In the genomic region with DNA sequence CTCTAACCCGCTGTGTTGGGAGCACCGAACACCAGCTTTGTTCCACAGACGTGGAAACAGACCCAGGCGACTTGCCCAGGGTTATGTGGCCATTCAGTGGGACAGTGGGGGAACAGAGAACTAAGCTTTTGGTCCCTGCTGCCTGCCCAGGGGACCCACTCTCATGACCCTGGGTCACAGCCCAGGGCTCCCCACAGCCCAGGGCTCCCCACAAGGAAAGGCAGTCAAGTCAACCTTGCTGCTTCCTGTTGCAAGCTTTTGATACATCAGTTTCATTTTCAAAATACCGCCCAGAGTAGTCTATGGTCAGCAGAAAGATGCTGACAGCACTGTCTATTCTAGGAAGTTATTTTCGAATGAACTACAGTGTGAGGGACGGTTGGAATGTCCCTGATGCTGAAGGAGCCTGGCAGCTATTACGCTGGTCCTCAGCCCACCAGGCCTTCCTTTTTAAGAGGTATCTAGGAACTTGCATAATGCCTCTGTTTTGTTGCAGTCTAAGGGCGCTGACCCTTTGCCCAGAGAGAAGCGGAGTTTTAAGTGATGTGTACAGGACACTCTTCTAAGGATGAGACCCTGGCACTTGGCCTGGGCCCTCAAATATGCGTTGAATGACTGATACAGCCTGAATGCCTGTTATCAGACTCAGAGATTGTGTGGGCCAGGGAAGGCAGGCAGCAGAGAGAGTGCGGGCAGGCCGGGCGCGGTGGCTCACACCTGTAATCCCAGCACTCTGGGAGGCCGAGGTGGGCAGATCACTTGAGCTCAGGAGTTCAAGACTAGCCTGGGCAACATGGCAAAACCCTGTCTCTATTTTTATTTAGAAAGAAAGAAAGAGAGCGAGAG, we compare ENCODE assay signal across 8 cellular contexts. TPM values are rescaled to one million over a fixed set of nuclear protein-coding genes. Genes with fewer than 3 reads are reported as not detected.
DNase-seq lines count a peak whose midpoint lies in the region; ATAC-seq, FAIRE-seq and TF ChIP-seq lines count a peak whose summit lies in the region.

No MANE protein-coding gene starts in this region.

- H4K20me1 ChIP-seq in H9 (ENCODE audit: control insufficient read depth, insufficient read depth, insufficient read length) (no peaks in the 10 kb centered on the region), SK-N-SH (ENCODE audit: insufficient read depth) (no peaks in the 10 kb centered on the region)

- H3K56ac ChIP-seq in H9 (ENCODE audit: insufficient read length, low read depth, low read length), result no peak overlapping the region

- no peaks in the 10 kb centered on the region for H3K27me3 ChIP-seq in CD4-positive, CD25-positive, alpha-beta regulatory T cell (ENCODE audit: control insufficient read depth, insufficient read depth, low read length)
- no peaks in the 10 kb centered on the region; the same call in 1 of the 2 replicates for H3K27me3 ChIP-seq in H9 (ENCODE audit: insufficient read depth, low read length)
- no peaks in the 10 kb centered on the region for H3K27me3 ChIP-seq in SK-N-SH (ENCODE audit: insufficient read depth)
- H3K27me3 ChIP-seq in ovary, result no peaks in the 10 kb centered on the region

- no peak overlapping the region for H2BK5ac ChIP-seq in H9 (ENCODE audit: insufficient read length, low read length)

- no peak overlapping the region for H4K8ac ChIP-seq in H9 (replicated peaks; ENCODE audit: insufficient read length, low read depth, low read length)

- no peak overlapping the region for H3K14ac ChIP-seq in H9 (ENCODE audit: insufficient read depth, low read length)

- intact Hi-C loops in ovary (cut with DNase I), result no loop called here

- H3K4ac ChIP-seq in H9 (ENCODE audit: low read depth, low read length), result no peak overlapping the region

- H4K91ac ChIP-seq in H9 (ENCODE audit: insufficient read length, low read depth, low read length), result no peak overlapping the region

- H3K27ac Mint-ChIP-seq in CD4-positive, CD25-positive, alpha-beta regulatory T cell, result peak overlapping the region; percentile 86 to 97 (median 92)
- no peak overlapping the region for H3K27ac Mint-ChIP-seq in H9

- no peak for TF ChIP-seq CTCF in H9 (conservative IDR thresholded peaks at IDR 0.05)
- no peak for TF ChIP-seq CTCF in SK-N-SH (IDR thresholded peaks at IDR 0.05)
- TF ChIP-seq CTCF in epithelial cell of proximal tubule (conservative IDR thresholded peaks at IDR 0.05; ENCODE audit: low read depth, low read length), result no peak
- TF ChIP-seq CTCF in ovary (IDR thresholded peaks at IDR 0.05), result no peak

- POLR2A ChIA-PET in SK-N-SH (lab: Yijun Ruan, JAX), result no interaction called here

- peak overlapping the region; percentile 87 for H3K4me3 ChIP-seq in CD4-positive, CD25-positive, alpha-beta regulatory T cell (ENCODE audit: low read depth, low read length)
- H3K4me3 ChIP-seq in SK-N-SH (ENCODE audit: low read depth in 2 of 2, low read length in 1 of 2), result peak overlapping the region; percentile 39 to 59; a peak in 3 of 4 replicates
- peak overlapping the region; percentile 22 for H3K4me3 ChIP-seq in epithelial cell of proximal tubule (ENCODE audit: low read depth, low read length)
- H3K4me3 ChIP-seq in ovary, result peak overlapping the region; percentile 37

- H3K27ac ChIP-seq in CD4-positive, CD25-positive, alpha-beta regulatory T cell (ENCODE audit: insufficient read depth, low read length, poor library complexity, severe bottlenecking), result peak overlapping the region; percentile 77
- no peak overlapping the region for H3K27ac ChIP-seq in H9 (ENCODE audit: insufficient read length, low read depth, low read length)
- peak overlapping the region in 1 of 2 experiments; percentile 54; a peak in 1 of 4 replicates for H3K27ac ChIP-seq in SK-N-SH (ENCODE audit: low read depth in 2 of 2, low read length in 1 of 2)
- peak overlapping the region; percentile 36 to 43 for H3K27ac ChIP-seq in ovary

- no peak for FAIRE-seq in frontal cortex (lab: Jason Lieb, UNC)

- no peaks in the 10 kb centered on the region for H3K79me2 ChIP-seq in H9 (ENCODE audit: insufficient read depth, low read length)
- no peaks in the 10 kb centered on the region for H3K79me2 ChIP-seq in SK-N-SH (ENCODE audit: insufficient read depth)

- peaks cover 4 to 24% (median 12%) of the 10 kb centered on the region in 4 donors for H3K4me1 Mint-ChIP-seq in CD4-positive, CD25-positive, alpha-beta regulatory T cell
- peaks cover 2 to 7% of the 10 kb centered on the region in 2 experiments; a peak in 2 of 4 replicates for H3K4me1 Mint-ChIP-seq in H9

- no peak overlapping the region for H3K4me2 ChIP-seq in H9 (ENCODE audit: insufficient read depth, insufficient read length, low read length)
- H3K4me2 ChIP-seq in SK-N-SH, result peak overlapping the region; percentile 84

- H3K36me3 Mint-ChIP-seq in CD4-positive, CD25-positive, alpha-beta regulatory T cell, result peaks cover 4% of the 10 kb centered on the region
- peaks cover 4 to 8% (median 7%) of the 10 kb centered on the region in 3 experiments for H3K36me3 Mint-ChIP-seq in H9 (ENCODE audit: insufficient read depth in 1 of 3, low read depth in 3 of 3)

- WGBS in H9 (ENCODE audit: extremely low coverage, insufficient read length, low lambda C conversion rate), result no CpG with 5 or more reads among the region's 17 CpGs
- WGBS in SK-N-SH (ENCODE audit: low lambda C conversion rate), result 93% methylated on average over 17 of the region's 17 CpGs
- WGBS in ovary, 3 donors, result 80 to 84% (median 82%) methylated on average over 17 of the region's 17 CpGs

- H3K9me3 Mint-ChIP-seq in CD4-positive, CD25-positive, alpha-beta regulatory T cell, result peaks cover 0 to 5% (median 1%) of the 10 kb centered on the region in 7 donors
- peaks cover 11 to 26% of the 10 kb centered on the region in 2 experiments for H3K9me3 Mint-ChIP-seq in H9

- H2BK15ac ChIP-seq in H9 (ENCODE audit: low read depth, low read length), result no peak overlapping the region

- CTCF ChIA-PET in SK-N-SH (lab: Yijun Ruan, JAX), result no interaction called here

- no peak overlapping the region for H4K5ac ChIP-seq in H9 (ENCODE audit: insufficient read length, low read depth, low read length)

- H3K4me1 ChIP-seq in CD4-positive, CD25-positive, alpha-beta regulatory T cell (ENCODE audit: control insufficient read depth, insufficient read depth, low read length, poor library complexity, severe bottlenecking), result peaks cover 19% of the 10 kb centered on the region
- H3K4me1 ChIP-seq in H9 (ENCODE audit: insufficient read depth, low read length) (no peaks in the 10 kb centered on the region; the same call in 1 of the 2 replicates), SK-N-SH (ENCODE audit: control insufficient read depth in 1 of 2, insufficient read depth in 2 of 2, low read depth in 1 of 2, low read length in 1 of 2) (peaks cover 0 to 9% of the 10 kb centered on the region in 2 experiments; a peak in 1 of 4 replicates), ovary (ENCODE audit: insufficient read depth) (peaks cover 5% of the 10 kb centered on the region)

- no peak overlapping the region for H2BK20ac ChIP-seq in H9 (ENCODE audit: low read depth, low read length, poor library complexity, severe bottlenecking)

- ATAC-seq in CD4-positive, CD25-positive, alpha-beta regulatory T cell (ENCODE audit: low read depth in 2 of 2), result peak; percentile 26 to 43
- no peak for ATAC-seq in GM21381 (IDR thresholded peaks at IDR 0.05; ENCODE audit: unreplicated experiment)

- H2AFZ ChIP-seq in H9 (ENCODE audit: low read length) (peak overlapping the region; percentile 1), SK-N-SH (ENCODE audit: low read depth) (peak overlapping the region; percentile 96)

- TF ChIP-seq EP300 in SK-N-SH (IDR thresholded peaks at IDR 0.05; ENCODE audit: borderline replicate concordance in 1 of 2, low read depth in 1 of 2, low read length in 1 of 2), result no peak
- TF ChIP-seq EP300 in ovary (IDR thresholded peaks at IDR 0.05), result no peak

- H3T11ph ChIP-seq in H9 (ENCODE audit: low read length), result no peak overlapping the region

- TF ChIP-seq POLR2A in ovary (IDR thresholded peaks at IDR 0.05), result no peak

- peaks cover 11% of the 10 kb centered on the region for H3K27me3 Mint-ChIP-seq in CD4-positive, CD25-positive, alpha-beta regulatory T cell
- peaks cover 80% of the 10 kb centered on the region for H3K27me3 Mint-ChIP-seq in H9 (ENCODE audit: low read depth)

- H3K9me2 ChIP-seq in SK-N-SH, result no peaks in the 10 kb centered on the region

- TF ChIP-seq RAD21 in SK-N-SH (IDR thresholded peaks at IDR 0.05; ENCODE audit: low read length), result no peak

- H3K79me1 ChIP-seq in H9 (ENCODE audit: insufficient read depth, low read depth, low read length, poor library complexity, severe bottlenecking), result no peaks in the 10 kb centered on the region

- H3K36me3 ChIP-seq in CD4-positive, CD25-positive, alpha-beta regulatory T cell (ENCODE audit: control insufficient read depth, insufficient read depth, low read length), result no peaks in the 10 kb centered on the region
- H3K36me3 ChIP-seq in SK-N-SH (replicated peaks in 1 of 2; ENCODE audit: control insufficient read depth in 1 of 2, insufficient read depth in 2 of 2, low read length in 1 of 2) (no peaks in the 10 kb centered on the region), ovary (no peaks in the 10 kb centered on the region)

- peaks cover 4% of the 10 kb centered on the region for H3K23me2 ChIP-seq in H9 (ENCODE audit: insufficient read length, low read depth, low read length, poor library complexity, severe bottlenecking)

- H3K23ac ChIP-seq in H9 (ENCODE audit: insufficient read length, low read depth, low read length), result no peak overlapping the region

- peak in 2 of 3 donors; percentile 34 to 79 for DNase-seq in CD4-positive, CD25-positive, alpha-beta regulatory T cell
- DNase-seq in H9 (no peak), SK-N-SH (no peak), epithelial cell of proximal tubule (ENCODE audit: low read depth) (no peak), ovary (peak in 2 of 5 donors; percentile 32 to 49), NCI-H2227 (lab: John Stamatoyannopoulos, UW; ENCODE audit: unreplicated experiment) (no peak), frontal cortex (ENCODE audit: low spot score in 2 of 2) (no peak)

- peaks cover 4% of the 10 kb centered on the region in 2 experiments for H3K9me3 ChIP-seq in CD4-positive, CD25-positive, alpha-beta regulatory T cell (ENCODE audit: control insufficient read depth in 2 of 2, low read length in 2 of 2)
- H3K9me3 ChIP-seq in H9 (ENCODE audit: control insufficient read depth, low read depth, low read length) (no peaks in the 10 kb centered on the region), SK-N-SH (no peaks in the 10 kb centered on the region), ovary (no peaks in the 10 kb centered on the region)

- H2BK120ac ChIP-seq in H9 (ENCODE audit: low read depth, low read length, poor library complexity, severe bottlenecking), result no peak overlapping the region

- no peak overlapping the region for H2AK5ac ChIP-seq in H9 (ENCODE audit: insufficient read length, low read length)

- H3K9ac ChIP-seq in H9 (ENCODE audit: extremely low read depth, insufficient read length, low read length), result no peak overlapping the region
- H3K9ac ChIP-seq in SK-N-SH, result 0 out of 2 replicates have a peak overlapping the region, but pooled peaks have one; percentile 25

- H3K4me3 Mint-ChIP-seq in CD4-positive, CD25-positive, alpha-beta regulatory T cell, result peak overlapping the region; percentile 81 to 90 (median 88)
- no peak overlapping the region for H3K4me3 Mint-ChIP-seq in H9

- H3K18ac ChIP-seq in H9 (ENCODE audit: insufficient read length, low read depth, low read length), result no peak overlapping the region

- no peak overlapping the region for H2BK12ac ChIP-seq in H9 (ENCODE audit: insufficient read length, low read depth, low read length)

- H3F3A ChIP-seq in SK-N-SH (replicated peaks; ENCODE audit: insufficient read depth), result no peaks in the 10 kb centered on the region

RNA-seq across cellular contexts. Expression of a gene that starts 12.6 kb away (rescaled TPM):
- 7.8 TPM for total RNA-seq in CD4-positive, CD25-positive, alpha-beta regulatory T cell
- 1 to 10 TPM in 2 of 4 donors, under 1 TPM in 2; 0.88 to 1.5 (median 0.96) TPM for polyA plus RNA-seq in CD4-positive, CD25-positive, alpha-beta regulatory T cell
- total RNA-seq in H9 (2021) (30.3 and 33.7 TPM in 2 replicates), epithelial cell of proximal tubule (43.6 and 82.6 TPM in 2 replicates), ovary (10 to 100 TPM; 18.2 to 39.5 (median 34.6) TPM), frontal cortex (10.6 TPM)
- polyA plus RNA-seq in SK-N-SH (2012; rRNA removed) (42.5 and 43.1 TPM in 2 replicates), ovary (10 to 100 TPM; 24.3 to 31.3 TPM)
- polyA plus RNA-seq in SK-N-SH (2012; cell fraction: cytosol; rRNA removed), result 36.2 and 41.2 TPM in 2 replicates
- polyA plus RNA-seq in SK-N-SH (2012; cell fraction: nucleus; rRNA removed), result 32.3 and 42.8 TPM in 2 replicates

Comparison
In these comparisons a context has a peak if more than half of its experiments do, and no peak if none do; other contexts are left out.
1. DNase-seq: peak in CD4-positive, CD25-positive, alpha-beta regulatory T cell (2 of 3); none in H9 (single experiment), SK-N-SH (single experiment), epithelial cell of proximal tubule (single experiment), NCI-H2227 (single experiment) and frontal cortex (0 of 2).
2. H3K4me3 ChIP-seq: peak in every context shown above with its lines; median percentile 87 in CD4-positive, CD25-positive, alpha-beta regulatory T cell; 49 in SK-N-SH; 37 in ovary; 22 in epithelial cell of proximal tubule.
3. H3K27ac Mint-ChIP-seq: peak in CD4-positive, CD25-positive, alpha-beta regulatory T cell (3 of 3); none in H9 (0 of 3).
4. H3K4me3 Mint-ChIP-seq: peak in CD4-positive, CD25-positive, alpha-beta regulatory T cell (4 of 4); none in H9 (0 of 2).